22 cellular contexts compared by ENCODE assay signal in the genomic region with DNA sequence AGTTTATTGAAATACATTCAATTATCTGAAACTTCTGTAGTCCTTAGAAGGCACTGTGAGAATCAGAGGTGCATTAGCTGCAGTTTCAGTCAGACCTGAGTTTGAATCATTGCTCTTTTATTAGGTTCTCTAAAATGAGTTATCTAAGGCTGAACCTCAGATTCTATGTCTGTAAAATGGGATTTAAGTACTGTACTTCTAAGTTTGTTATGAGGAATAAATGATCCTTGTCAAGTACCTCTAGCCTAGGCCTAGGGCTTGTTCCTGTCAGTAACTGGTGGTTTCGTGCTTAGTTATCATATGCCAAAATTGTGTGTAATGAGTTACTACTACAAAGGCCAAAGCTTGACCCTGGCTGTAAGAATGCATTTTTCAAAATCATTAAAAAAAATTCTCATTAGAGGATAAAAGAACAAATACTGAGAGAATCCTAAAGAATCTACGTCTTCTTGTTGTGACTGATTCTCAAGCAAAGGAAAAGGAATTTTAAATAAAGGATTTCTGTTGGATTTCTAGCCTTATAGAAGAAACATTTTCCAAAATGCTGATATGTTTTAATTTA.
DNase-seq lines count a peak whose midpoint lies in the region; ATAC-seq and TF ChIP-seq lines count a peak whose summit lies in the region.
"Had no signal": no experiment of that assay in that cellular context is flagged by ENCODE, and none has a peak within 500 bp of the region (broad histone marks: within the 10 kb centered on the region; RNA-seq: fewer than 3 reads in every experiment).

No MANE protein-coding gene starts in this region.

- H3K9me3 ChIP-seq in endodermal cell (ENCODE audit: control insufficient read depth, low read length), result no peaks in the 10 kb centered on the region
- H3K9me3 ChIP-seq in uterus, result no peaks in the 10 kb centered on the region
- H3K9me3 ChIP-seq: body of pancreas, colonic mucosa, heart left ventricle, left lung, tibial artery had no signal

- H3K36me3 ChIP-seq in KMS-11 (ENCODE audit: insufficient read depth) (no peaks in the 10 kb centered on the region), endodermal cell (ENCODE audit: control insufficient read depth, insufficient read depth, low read length) (no peaks in the 10 kb centered on the region), uterus (no peaks in the 10 kb centered on the region)
- H3K36me3 ChIP-seq: colonic mucosa, heart left ventricle, left lung, tibial artery, WERI-Rb-1 had no signal

- no peak overlapping the region for H3K4me3 ChIP-seq in KMS-11 (IDR thresholded peaks at IDR 0.05; ENCODE audit: insufficient read depth, low read depth, low read length)
- H3K4me3 ChIP-seq in endodermal cell (ENCODE audit: low read length), result no peak overlapping the region
- no peak overlapping the region for H3K4me3 ChIP-seq in uterus
- H3K4me3 ChIP-seq: body of pancreas, colonic mucosa, heart left ventricle, left lung, tibial artery had no signal

- peak overlapping the region; percentile 56 for H3K9ac ChIP-seq in KMS-11
- H3K9ac ChIP-seq in endodermal cell (ENCODE audit: extremely low read depth, low read length, poor library complexity, severe bottlenecking), result no peak overlapping the region

- H3K36me3 Mint-ChIP-seq in endodermal cell (ENCODE audit: low read depth), result no peaks in the 10 kb centered on the region
- H3K36me3 Mint-ChIP-seq in nephron (ENCODE audit: low read depth), result peaks cover 4% of the 10 kb centered on the region
- H3K36me3 Mint-ChIP-seq: activated naive CD8-positive, alpha-beta T cell treated with anti-CD3 and anti-CD28 coated beads for 36 hours; natural killer cell treated with Interleukin-12 subunit alpha and Interleukin-12 subunit beta and Interleukin-15 and Interleukin-18, amount 100 ng/mL, for 72 hours; stimulated activated memory B cell treated with anti-CD40 and anti-IgM and Interleukin-4, amounts not matched to agents 10 μg/mL and 1 μg/mL and 100 μg/mL, for 72 hours had no signal

- 83 to 89% methylated on average over 1 to 2 of the region's 2 CpGs for WGBS in endodermal cell (ENCODE audit: insufficient coverage in 1 of 2, insufficient read length in 1 of 2), 2 experiments

- H3K27me3 ChIP-seq in KMS-11 (ENCODE audit: insufficient read depth, low read depth) (no peaks in the 10 kb centered on the region), endodermal cell (ENCODE audit: control insufficient read depth, insufficient read depth, low read length, poor library complexity, severe bottlenecking) (peaks cover 21% of the 10 kb centered on the region), uterus (no peaks in the 10 kb centered on the region)
- H3K27me3 ChIP-seq: body of pancreas, colonic mucosa, heart left ventricle, left lung, tibial artery had no signal

- DNase-seq in endodermal cell, result no peak
- DNase-seq in uterus, result no peak
- no peak for DNase-seq in NCI-H2107 treated with DMSO at 0.1 percent for 48 hours (lab: John Stamatoyannopoulos, UW; ENCODE audit: unreplicated experiment)
- DNase-seq in omental fat pad (ENCODE audit: low spot score), result no peak
- DNase-seq: activated CD4-positive, alpha-beta T cell treated with anti-CD3 and anti-CD28 coated beads, Interleukin-2, amount 10 ng/mL, durations not matched to agents 7 days and 5 days; activated naive CD8-positive, alpha-beta T cell treated with anti-CD3 and anti-CD28 coated beads for 36 hours; body of pancreas; colonic mucosa; COR-L47; heart left ventricle; left lung; NCI-H524 treated with DMSO at 0.1 percent for 48 hours; stimulated activated CD4-positive, alpha-beta T cell treated with anti-CD3 and anti-CD28 coated beads, Interleukin-2, amount 100 ng/mL, for 24 hours; tibial artery; WERI-Rb-1 had no signal

- no peaks in the 10 kb centered on the region for H4K20me1 ChIP-seq in KMS-11 (ENCODE audit: insufficient read depth)

- H3K79me2 ChIP-seq in KMS-11 (ENCODE audit: insufficient read depth, low read depth), result no peaks in the 10 kb centered on the region

- H3K9me3 Mint-ChIP-seq in endodermal cell (no peaks in the 10 kb centered on the region), nephron (no peaks in the 10 kb centered on the region)
- H3K9me3 Mint-ChIP-seq: activated CD4-positive, alpha-beta T cell treated with anti-CD3 and anti-CD28 coated beads, Interleukin-2, amount 10 ng/mL, durations not matched to agents 7 days and 5 days; activated T-helper 2 cell treated with anti-CD3 and anti-CD28 coated beads, Interferon-gamma antibody, Interleukin-2, Interleukin-4, amounts not matched to agents 10 μg/mL and 5 μg/mL and 100 μg/mL, durations not matched to agents 14 hours and 24 hours and 36 hours had no signal

- H3K4me2 ChIP-seq in KMS-11, result peak overlapping the region; percentile 68

- H3K27ac ChIP-seq in KMS-11 (peak overlapping the region; percentile 90), endodermal cell (ENCODE audit: low read depth, low read length) (peak overlapping the region; percentile 91), uterus (peak overlapping the region; percentile 16 to 34)
- H3K27ac ChIP-seq: body of pancreas, colonic mucosa, heart left ventricle, tibial artery, WERI-Rb-1 had no signal

- peaks cover 46% of the 10 kb centered on the region for H3K27me3 Mint-ChIP-seq in endodermal cell (ENCODE audit: insufficient read depth)
- no peaks in the 10 kb centered on the region for H3K27me3 Mint-ChIP-seq in nephron (ENCODE audit: low read depth)
- H3K27me3 Mint-ChIP-seq: activated CD4-positive, alpha-beta T cell treated with anti-CD3 and anti-CD28 coated beads, Interleukin-2, amount 10 ng/mL, durations not matched to agents 7 days and 5 days; activated naive CD8-positive, alpha-beta T cell treated with anti-CD3 and anti-CD28 coated beads for 36 hours; B cell; natural killer cell treated with Interleukin-12 subunit alpha and Interleukin-12 subunit beta and Interleukin-15 and Interleukin-18, amount 100 ng/mL, for 72 hours; stimulated activated memory B cell treated with anti-CD40 and anti-IgM and Interleukin-4, amounts not matched to agents 10 μg/mL and 1 μg/mL and 100 μg/mL, for 72 hours had no signal

- TF ChIP-seq CTCF in KMS-11 (conservative IDR thresholded peaks at IDR 0.05; ENCODE audit: low read depth, low read length) (no peak), endodermal cell (conservative IDR thresholded peaks at IDR 0.05) (no peak), nephron (IDR thresholded peaks at IDR 0.05; ENCODE audit: unreplicated experiment in 3 of 3) (no peak), uterus (IDR thresholded peaks at IDR 0.05) (no peak), omental fat pad (IDR thresholded peaks at IDR 0.05) (no peak)

- intact Hi-C loops in uterus (cut with DNase I; ENCODE audit: low total_unique reads), result no loop called here

- peaks cover 3% of the 10 kb centered on the region for H3K4me1 Mint-ChIP-seq in endodermal cell
- H3K4me1 Mint-ChIP-seq in nephron, result peaks cover 28% of the 10 kb centered on the region
- H3K4me1 Mint-ChIP-seq: activated CD4-positive, alpha-beta T cell treated with anti-CD3 and anti-CD28 coated beads, Interleukin-2, amount 10 ng/mL, durations not matched to agents 7 days and 5 days; activated naive CD8-positive, alpha-beta T cell treated with anti-CD3 and anti-CD28 coated beads for 36 hours; B cell; stimulated activated memory B cell treated with anti-CD40 and anti-IgM and Interleukin-4, amounts not matched to agents 10 μg/mL and 1 μg/mL and 100 μg/mL, for 72 hours had no signal

- peak overlapping the region; percentile 67; the same call in 1 of the 2 replicates for H2AFZ ChIP-seq in KMS-11 (ENCODE audit: low read depth)

- TF ChIP-seq POLR2A in uterus (IDR thresholded peaks at IDR 0.05), result no peak

- ATAC-seq in HG02884 (IDR thresholded peaks at IDR 0.05; ENCODE audit: unreplicated experiment) (no peak), omental fat pad (ENCODE audit: low FRiP score) (no peak)
- ATAC-seq: body of pancreas; heart left ventricle; left lung; natural killer cell treated with Interleukin-12 subunit alpha and Interleukin-12 subunit beta and Interleukin-15 and Interleukin-18, amount 100 ng/mL, for 72 hours; stimulated activated memory B cell treated with anti-CD40 and anti-IgM and Interleukin-4, amounts not matched to agents 10 μg/mL and 1 μg/mL and 100 μg/mL, for 72 hours had no signal

- H3K4me1 ChIP-seq in KMS-11 (ENCODE audit: low read depth, poor library complexity, severe bottlenecking) (peaks cover 81% of the 10 kb centered on the region), endodermal cell (ENCODE audit: control insufficient read depth, insufficient read depth, low read length) (no peaks in the 10 kb centered on the region), uterus (peaks cover 0 to 5% of the 10 kb centered on the region in 2 donors)
- H3K4me1 ChIP-seq: body of pancreas, colonic mucosa, heart left ventricle had no signal

- H3K4me3 Mint-ChIP-seq in endodermal cell (no peak overlapping the region), nephron (no peak overlapping the region)
- H3K4me3 Mint-ChIP-seq: activated CD4-positive, alpha-beta T cell treated with anti-CD3 and anti-CD28 coated beads, Interleukin-2, amount 10 ng/mL, durations not matched to agents 7 days and 5 days; activated naive CD8-positive, alpha-beta T cell treated with anti-CD3 and anti-CD28 coated beads for 36 hours; B cell; natural killer cell treated with Interleukin-12 subunit alpha and Interleukin-12 subunit beta and Interleukin-15 and Interleukin-18, amount 100 ng/mL, for 72 hours; stimulated activated memory B cell treated with anti-CD40 and anti-IgM and Interleukin-4, amounts not matched to agents 10 μg/mL and 1 μg/mL and 100 μg/mL, for 72 hours had no signal

- no peak overlapping the region for H3K27ac Mint-ChIP-seq in endodermal cell
- H3K27ac Mint-ChIP-seq in nephron, result peak overlapping the region; percentile 57 to 72 (median 59)
- H3K27ac Mint-ChIP-seq: activated CD4-positive, alpha-beta T cell treated with anti-CD3 and anti-CD28 coated beads, Interleukin-2, amount 10 ng/mL, durations not matched to agents 7 days and 5 days; activated naive CD8-positive, alpha-beta T cell treated with anti-CD3 and anti-CD28 coated beads for 36 hours; activated T-helper 2 cell treated with anti-CD3 and anti-CD28 coated beads, Interferon-gamma antibody, Interleukin-2, Interleukin-4, amounts not matched to agents 10 μg/mL and 5 μg/mL and 100 μg/mL, durations not matched to agents 14 hours and 24 hours and 36 hours; B cell; natural killer cell treated with Interleukin-12 subunit alpha and Interleukin-12 subunit beta and Interleukin-15 and Interleukin-18, amount 100 ng/mL, for 72 hours; stimulated activated memory B cell treated with anti-CD40 and anti-IgM and Interleukin-4, amounts not matched to agents 10 μg/mL and 1 μg/mL and 100 μg/mL, for 72 hours had no signal

Comparison
In these comparisons a context has a peak if more than half of its experiments do, and no peak if none do; other contexts are left out.
1. H3K27ac ChIP-seq: peak in every context shown above with its lines; median percentile 91 in endodermal cell; 90 in KMS-11; 25 in uterus.